In genomic region chr19:9945319-9945966, GRCh38 we compare ENCODE assay signal across 8 cellular contexts. TPM values are rescaled to one million over a fixed set of nuclear protein-coding genes. Genes with fewer than 3 reads are reported as not detected.
DNase-seq lines count a peak whose midpoint lies in the region; ATAC-seq, FAIRE-seq and TF ChIP-seq lines count a peak whose summit lies in the region.

No MANE protein-coding gene starts in this region.

- peak in 1 of 4 donors; percentile 4 for TF ChIP-seq EP300 in sigmoid colon (IDR thresholded peaks at IDR 0.05)

- FAIRE-seq in H54 (lab: Jason Lieb, UNC): no peak
- peak; percentile 98 for FAIRE-seq in astrocyte (lab: Jason Lieb, UNC)

- intact Hi-C loops in right cardiac atrium (cut with DNase I) (no loop called here), sigmoid colon (cut with DNase I) (no loop called here)

- peak overlapping the region; percentile 3 for H3K4me3 Mint-ChIP-seq in astrocyte (ENCODE audit: unreplicated experiment)
- H3K4me3 Mint-ChIP-seq in activated naive CD8-positive, alpha-beta T cell treated with anti-CD3 and anti-CD28 coated beads for 36 hours: no peak overlapping the region

- H3K9ac ChIP-seq in astrocyte (ENCODE audit: low read length): peak overlapping the region; percentile 67

- H3K36me3 ChIP-seq in astrocyte (ENCODE audit: insufficient read depth, low read length) (no peaks in the 10 kb centered on the region), sigmoid colon (no peaks in the 10 kb centered on the region)

- H3K4me3 ChIP-seq in astrocyte (ENCODE audit: insufficient read depth, low read depth, low read length): no peak overlapping the region
- no peak overlapping the region for H3K4me3 ChIP-seq in right cardiac atrium (ENCODE audit: low read length)
- peak overlapping the region in 1 of 4 donors; percentile 25 for H3K4me3 ChIP-seq in sigmoid colon

- H3K4me1 Mint-ChIP-seq in astrocyte (ENCODE audit: low read depth, unreplicated experiment): peaks cover 10% of the 10 kb centered on the region
- H3K4me1 Mint-ChIP-seq in activated naive CD8-positive, alpha-beta T cell treated with anti-CD3 and anti-CD28 coated beads for 36 hours: peaks cover 3% of the 10 kb centered on the region

- H3K27ac Mint-ChIP-seq in astrocyte (ENCODE audit: unreplicated experiment): peak overlapping the region; percentile 86
- H3K27ac Mint-ChIP-seq in activated naive CD8-positive, alpha-beta T cell treated with anti-CD3 and anti-CD28 coated beads for 36 hours: no peak overlapping the region

- TF ChIP-seq POLR2A in H54 (IDR thresholded peaks at IDR 0.05; ENCODE audit: low read depth, low read length) (no peak), sigmoid colon (IDR thresholded peaks at IDR 0.05) (no peak), GM18505 (IDR thresholded peaks at IDR 0.05; ENCODE audit: borderline replicate concordance, extremely low read depth, insufficient read depth, insufficient read length) (no peak)

- H3K27ac ChIP-seq in astrocyte (ENCODE audit: low read depth, low read length): peak overlapping the region; percentile 84
- peak overlapping the region; percentile 37 for H3K27ac ChIP-seq in right cardiac atrium (ENCODE audit: low read length)
- peak overlapping the region; percentile 62 to 81 (median 74) for H3K27ac ChIP-seq in sigmoid colon

- H4K20me1 ChIP-seq in astrocyte (ENCODE audit: insufficient read depth, low read length): no peaks in the 10 kb centered on the region

- H3K79me2 ChIP-seq in astrocyte (ENCODE audit: insufficient read depth, low read length): no peaks in the 10 kb centered on the region

- 25% methylated on average over 18 of the region's 18 CpGs for WGBS in right cardiac atrium
- WGBS in sigmoid colon, 2 donors: 36 to 42% methylated on average over 18 of the region's 18 CpGs

- peaks cover 15% of the 10 kb centered on the region for H3K27me3 Mint-ChIP-seq in astrocyte (ENCODE audit: low read depth, unreplicated experiment)
- peaks cover 41% of the 10 kb centered on the region for H3K27me3 Mint-ChIP-seq in activated naive CD8-positive, alpha-beta T cell treated with anti-CD3 and anti-CD28 coated beads for 36 hours

- H3K4me1 ChIP-seq in astrocyte (ENCODE audit: insufficient read depth, low read length) (peaks cover 17% of the 10 kb centered on the region), right cardiac atrium (ENCODE audit: control insufficient read depth, insufficient read depth, low read length) (peaks cover 2% of the 10 kb centered on the region), sigmoid colon (peaks cover 0 to 26% (median 16%) of the 10 kb centered on the region in 4 donors)

- ATAC-seq in right cardiac atrium (peak; percentile 94 to 97), GM18505 (IDR thresholded peaks at IDR 0.05; ENCODE audit: unreplicated experiment) (no peak)

- peaks cover 5% of the 10 kb centered on the region for H3K9me3 ChIP-seq in astrocyte (ENCODE audit: insufficient read depth, low read depth, low read length)
- no peaks in the 10 kb centered on the region for H3K9me3 ChIP-seq in right cardiac atrium (ENCODE audit: control insufficient read depth, low read length)
- peaks cover 0 to 6% (median 2%) of the 10 kb centered on the region in 4 donors for H3K9me3 ChIP-seq in sigmoid colon

- DNase-seq in H54 (ENCODE audit: insufficient read length, low spot score) (peak; percentile 67), astrocyte (ENCODE audit: low read depth) (peak; percentile 99), right cardiac atrium (peak; percentile 93 to 96 (median 95)), sigmoid colon (peak; percentile 98), HuH-7 (ENCODE audit: low spot score) (no peak), NK-92 (lab: John Stamatoyannopoulos, UW; ENCODE audit: unreplicated experiment) (no peak)
- DNase-seq in activated naive CD8-positive, alpha-beta T cell treated with anti-CD3 and anti-CD28 coated beads for 36 hours: no peak

- peaks cover 11% of the 10 kb centered on the region for H3K9me3 Mint-ChIP-seq in astrocyte (ENCODE audit: unreplicated experiment)
- H3K9me3 Mint-ChIP-seq in activated naive CD8-positive, alpha-beta T cell treated with anti-CD3 and anti-CD28 coated beads for 36 hours: peaks cover 7% of the 10 kb centered on the region

- no peaks in the 10 kb centered on the region for H3K36me3 Mint-ChIP-seq in astrocyte (ENCODE audit: low read depth, unreplicated experiment)
- H3K36me3 Mint-ChIP-seq in activated naive CD8-positive, alpha-beta T cell treated with anti-CD3 and anti-CD28 coated beads for 36 hours: peaks cover 3% of the 10 kb centered on the region

- TF ChIP-seq CTCF in astrocyte (IDR thresholded peaks at IDR 0.05; ENCODE audit: insufficient read depth, low read depth, low read length): peak; percentile 11
- no peak for TF ChIP-seq CTCF in sigmoid colon (IDR thresholded peaks at IDR 0.05)

- H3K27me3 ChIP-seq in astrocyte (ENCODE audit: insufficient read depth, low read length) (peaks cover 3% of the 10 kb centered on the region), right cardiac atrium (ENCODE audit: control insufficient read depth, insufficient read depth) (no peaks in the 10 kb centered on the region), sigmoid colon (no peaks in the 10 kb centered on the region)

- peak overlapping the region; percentile 72 for H3K4me2 ChIP-seq in astrocyte (ENCODE audit: low read length)

- H2AFZ ChIP-seq in astrocyte (ENCODE audit: low read depth, low read length): peak overlapping the region; percentile 65

RNA-seq across cellular contexts. Expression of gene OLFM2, which starts 9.1 kb away (rescaled TPM):
- total RNA-seq in astrocyte (71.3 and 97.4 TPM in 2 replicates), right cardiac atrium (1 to 10 TPM; 5.9 to 9.2 (median 7.4) TPM), sigmoid colon (10 to 100 TPM in 2 of 4 donors, 1 to 10 TPM in 2; 3.3 to 19.4 (median 10.4) TPM)
- polyA plus RNA-seq in right cardiac atrium (15.9 TPM), sigmoid colon (1 to 10 TPM in 1 of 3 donors, under 1 TPM in 1, not detected in 1; 0.60 to 4.3 TPM)
- total RNA-seq in activated naive CD8-positive, alpha-beta T cell treated with anti-CD3 and anti-CD28 coated beads for 36 hours: 1 to 10 TPM; 2.7 to 2.9 TPM

Comparison
In these comparisons a context has a peak if more than half of its experiments do, and no peak if none do; other contexts are left out.
1. DNase-seq: peak in H54 (single experiment), astrocyte (single experiment), right cardiac atrium (3 of 3) and sigmoid colon (single experiment); none in HuH-7 (single experiment), NK-92 (single experiment) and activated naive CD8-positive, alpha-beta T cell treated with anti-CD3 and anti-CD28 coated beads for 36 hours (single experiment).
2. Peak in every context shown above with its lines, with median percentiles within 50 percentile points of each other: H3K27ac ChIP-seq.